ENCODE assay signal across 20 cellular contexts in genomic region chr13:51727634-51728274, GRCh38.
DNase-seq lines count a peak whose midpoint lies in the region; ATAC-seq and TF ChIP-seq lines count a peak whose summit lies in the region.
"Had no signal": no experiment of that assay in that cellular context is flagged by ENCODE, and none has a peak within 500 bp of the region (broad histone marks: within the 10 kb centered on the region; RNA-seq: fewer than 3 reads in every experiment).

No MANE protein-coding gene starts in this region.

- H3K36me3 Mint-ChIP-seq in activated CD4-positive, alpha-beta memory T cell treated with anti-CD3 and anti-CD28 coated beads for 36 hours = peaks cover 15% of the 10 kb centered on the region
- H3K36me3 Mint-ChIP-seq: natural killer cell treated with Interleukin-12 subunit alpha and Interleukin-12 subunit beta and Interleukin-15 and Interleukin-18, amount 100 ng/mL, for 72 hours had no signal

- H3K4me1 ChIP-seq in RWPE2 (ENCODE audit: insufficient read depth, poor library complexity, severe bottlenecking) (peaks cover 39% of the 10 kb centered on the region), osteoblast (ENCODE audit: insufficient read depth, low read length) (peaks cover 59% of the 10 kb centered on the region)

- H3K27me3 ChIP-seq in RWPE2 (ENCODE audit: insufficient read depth, poor library complexity, severe bottlenecking) (no peaks in the 10 kb centered on the region), osteoblast (ENCODE audit: insufficient read depth, low read length) (no peaks in the 10 kb centered on the region)
- H3K27me3 ChIP-seq: spleen, testis had no signal

- no peak for DNase-seq in RWPE2 (ENCODE audit: low spot score)
- peak; percentile 86 for DNase-seq in globus pallidus (ENCODE audit: low spot score)
- no peak for DNase-seq in osteoblast (ENCODE audit: insufficient read length, low spot score, missing footprints)
- no peak for DNase-seq in NCI-H526 treated with DMSO at 0.1 percent for 48 hours (lab: John Stamatoyannopoulos, UW)
- no peak for DNase-seq in activated CD4-positive, alpha-beta memory T cell treated with anti-CD3 and anti-CD28 coated beads for 36 hours
- no peak for DNase-seq in NCI-H2171 treated with DMSO at 0.1 percent for 48 hours (lab: John Stamatoyannopoulos, UW)
- DNase-seq: Calu3; Kasumi-1; kidney; mesendoderm; NCI-H1417; NCI-H748 treated with DMSO at 0.1 percent for 48 hours; SHP77 treated with DMSO at 0.1 percent for 48 hours; spleen; stimulated activated CD8-positive, alpha-beta memory T cell treated with anti-CD3 and anti-CD28 coated beads, Interleukin-4, amount 100 ng/mL, for 48 hours; testis; WERI-Rb-1 had no signal

- peaks cover 36% of the 10 kb centered on the region for H3K79me2 ChIP-seq in osteoblast (ENCODE audit: insufficient read depth, low read length)

- peaks cover 3% of the 10 kb centered on the region for H3K4me1 Mint-ChIP-seq in activated CD4-positive, alpha-beta memory T cell treated with anti-CD3 and anti-CD28 coated beads for 36 hours (ENCODE audit: low read depth)

- H3K4me3 ChIP-seq in RWPE2 (ENCODE audit: severe bottlenecking) = no peak overlapping the region
- H3K4me3 ChIP-seq in osteoblast (ENCODE audit: insufficient read depth, low read length) = no peak overlapping the region
- H3K4me3 ChIP-seq: spleen, testis had no signal

- POLR2A ChIA-PET in activated CD4-positive, alpha-beta memory T cell treated with anti-CD3 and anti-CD28 coated beads for 36 hours (lab: Charles Lee) = no interaction called here

- H3K27me3 Mint-ChIP-seq in activated CD4-positive, alpha-beta memory T cell treated with anti-CD3 and anti-CD28 coated beads for 36 hours = no peaks in the 10 kb centered on the region
- H3K27me3 Mint-ChIP-seq: natural killer cell treated with Interleukin-12 subunit alpha and Interleukin-12 subunit beta and Interleukin-15 and Interleukin-18, amount 100 ng/mL, for 72 hours; progenitor cell of endocrine pancreas had no signal

- H3K36me3 ChIP-seq in RWPE2 (ENCODE audit: low read depth) (peaks cover 58% of the 10 kb centered on the region), osteoblast (ENCODE audit: insufficient read depth, low read length) (peaks cover 10% of the 10 kb centered on the region)
- H3K36me3 ChIP-seq: WERI-Rb-1 had no signal

- no peak overlapping the region for H3K27ac Mint-ChIP-seq in activated CD4-positive, alpha-beta memory T cell treated with anti-CD3 and anti-CD28 coated beads for 36 hours
- H3K27ac Mint-ChIP-seq: natural killer cell treated with Interleukin-12 subunit alpha and Interleukin-12 subunit beta and Interleukin-15 and Interleukin-18, amount 100 ng/mL, for 72 hours; progenitor cell of endocrine pancreas had no signal

- no peak overlapping the region for H3K4me2 ChIP-seq in osteoblast (ENCODE audit: insufficient read depth, low read length)

- H3K27ac ChIP-seq in RWPE2 (ENCODE audit: poor library complexity, severe bottlenecking) = peak overlapping the region; percentile 71
- H3K27ac ChIP-seq in osteoblast (ENCODE audit: low read depth, low read length) = peak overlapping the region; percentile 99
- H3K27ac ChIP-seq: spleen, testis, WERI-Rb-1 had no signal

- H3K9me3 ChIP-seq in RWPE2 (ENCODE audit: severe bottlenecking) (no peaks in the 10 kb centered on the region), osteoblast (ENCODE audit: low read depth, low read length) (no peaks in the 10 kb centered on the region)
- H3K9me3 ChIP-seq: spleen, testis had no signal

- no peak for TF ChIP-seq CTCF in RWPE2 (IDR thresholded peaks at IDR 0.05; ENCODE audit: poor library complexity, severe bottlenecking)
- TF ChIP-seq CTCF in osteoblast (IDR thresholded peaks at IDR 0.05; ENCODE audit: extremely low read depth, low read depth, low read length) = no peak

- intact Hi-C loops in activated CD4-positive, alpha-beta memory T cell treated with anti-CD3 and anti-CD28 coated beads for 36 hours (cut with micrococcal nuclease) = no loop called here

- CTCF ChIA-PET in activated CD4-positive, alpha-beta memory T cell treated with anti-CD3 and anti-CD28 coated beads for 36 hours (lab: Charles Lee) = interaction anchor here (1.5 kb wide), 1 partner anchor 30 kb away, joined by 3 read pairs; no protein-coding TSS in a partner anchor

- ATAC-seq in RWPE2 (ENCODE audit: low read depth) (no peak), GM18502 (IDR thresholded peaks at IDR 0.05; ENCODE audit: poor library complexity, unreplicated experiment) (no peak)
- ATAC-seq: natural killer cell treated with Interleukin-12 subunit alpha and Interleukin-12 subunit beta and Interleukin-15 and Interleukin-18, amount 100 ng/mL, for 72 hours had no signal

- H3K9me3 Mint-ChIP-seq in activated CD4-positive, alpha-beta memory T cell treated with anti-CD3 and anti-CD28 coated beads for 36 hours = no peaks in the 10 kb centered on the region
- H3K9me3 Mint-ChIP-seq: natural killer cell treated with Interleukin-12 subunit alpha and Interleukin-12 subunit beta and Interleukin-15 and Interleukin-18, amount 100 ng/mL, for 72 hours had no signal

- H4K20me1 ChIP-seq in osteoblast (ENCODE audit: insufficient read depth, low read length) = no peaks in the 10 kb centered on the region

- H3K4me3 Mint-ChIP-seq in activated CD4-positive, alpha-beta memory T cell treated with anti-CD3 and anti-CD28 coated beads for 36 hours = no peak overlapping the region
- H3K4me3 Mint-ChIP-seq: natural killer cell treated with Interleukin-12 subunit alpha and Interleukin-12 subunit beta and Interleukin-15 and Interleukin-18, amount 100 ng/mL, for 72 hours had no signal

- no peak overlapping the region for H2AFZ ChIP-seq in osteoblast (ENCODE audit: low read length)
